ENCODE assay signal across 28 cellular contexts in the genomic region with DNA sequence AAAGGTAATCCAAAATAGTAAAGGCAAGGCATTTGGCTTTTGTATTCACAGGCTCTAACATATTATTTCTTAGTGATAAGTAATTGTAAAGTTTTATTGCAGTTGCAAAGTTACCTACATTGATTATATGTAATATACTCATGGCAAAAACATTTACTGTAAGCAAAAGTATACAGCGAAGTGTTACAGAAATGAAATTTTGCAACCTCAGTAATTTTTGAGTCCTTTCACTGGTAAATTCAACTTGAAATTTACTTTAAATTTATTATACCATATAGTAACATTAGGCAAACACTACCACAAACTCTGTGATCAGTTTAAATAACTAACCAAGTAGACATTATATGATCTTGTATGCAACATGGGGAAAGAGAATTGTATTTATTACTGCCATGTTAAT.
"Had no signal": no experiment of that assay in that cellular context is flagged by ENCODE, and none has a peak within 500 bp of the region (broad histone marks: within the 10 kb centered on the region; RNA-seq: fewer than 3 reads in every experiment).

No MANE protein-coding gene starts in this region.

- H3K4me3 ChIP-seq: neural progenitor cell, ovary, psoas muscle, skin epidermis, smooth muscle cell, spleen, suprapubic skin, testis, tibial artery, transverse colon, upper lobe of right lung, uterus had no signal

- ATAC-seq: natural killer cell; psoas muscle; right cardiac atrium; sciatic nerve; stimulated activated memory B cell treated with anti-CD40 and anti-IgM and Interleukin-4, amounts not matched to agents 10 μg/mL and 1 μg/mL and 100 μg/mL, for 72 hours; stimulated activated naive CD8-positive, alpha-beta T cell treated with anti-CD3 and anti-CD28 coated beads, Interleukin-15, amount 100 ng/mL, for 72 hours; stimulated activated naive CD8-positive, alpha-beta T cell treated with anti-CD3 and anti-CD28 coated beads, Interleukin-15, Interleukin-2, amounts not matched to agents 100 U/mL and 50 U/mL, for 24 hours; upper lobe of right lung had no signal

- H2AFZ ChIP-seq: neural progenitor cell, parathyroid adenoma had no signal

- H3K9ac ChIP-seq: neural progenitor cell, parathyroid adenoma had no signal

- H3K9me3 ChIP-seq: ovary, psoas muscle, spleen, suprapubic skin, testis, tibial artery, transverse colon, upper lobe of right lung, uterus had no signal

- H3K27me3 ChIP-seq: neural progenitor cell, ovary, spleen, suprapubic skin, testis, tibial artery, transverse colon, upper lobe of right lung, uterus had no signal

- H3K4me1 ChIP-seq: neural progenitor cell, upper lobe of right lung, uterus had no signal

- H3K4me2 ChIP-seq: neural progenitor cell, smooth muscle cell had no signal

- H3K27ac ChIP-seq: neural progenitor cell, ovary, parathyroid adenoma, psoas muscle, skin epidermis, spleen, suprapubic skin, testis, tibial artery, transverse colon, upper lobe of right lung, uterus had no signal

- DNase-seq: natural killer cell; occipital lobe; ovary; posterior cingulate gyrus; psoas muscle; right cardiac atrium; spleen; stimulated activated CD4-positive, alpha-beta T cell treated with anti-CD3 and anti-CD28 coated beads, Interleukin-12 subunit alpha, Interleukin-12 subunit beta, amount 100 ng/mL, for 4 hours; stimulated activated CD4-positive, alpha-beta T cell treated with anti-CD3 and anti-CD28 coated beads, Interleukin-1b, Interleukin-23, amount 100 ng/mL, for 48 hours; stimulated activated CD4-positive, alpha-beta T cell treated with anti-CD3 and anti-CD28 coated beads, Interleukin-4, amount 100 ng/mL, for 1 hour; stimulated activated CD4-positive, alpha-beta T cell treated with anti-CD3 and anti-CD28 coated beads, Interleukin-4, amount 100 ng/mL, for 4 hours; stimulated activated CD8-positive, alpha-beta memory T cell treated with anti-CD3 and anti-CD28 coated beads, Interleukin-4, amount 100 ng/mL, for 48 hours; stimulated activated naive CD4-positive, alpha-beta T cell; stimulated activated naive CD8-positive, alpha-beta T cell treated with anti-CD3 and anti-CD28 coated beads, Interleukin-15, amount 100 ng/mL, for 72 hours; stimulated activated naive CD8-positive, alpha-beta T cell treated with anti-CD3 and anti-CD28 coated beads, Interleukin-15, Interleukin-2, amounts not matched to agents 100 U/mL and 50 U/mL, for 24 hours; substantia nigra; testis; transverse colon; upper lobe of right lung; uterus had no signal

- H3K79me2 ChIP-seq: parathyroid adenoma had no signal

- H3K36me3 ChIP-seq: ovary, uterus had no signal
